8 cellular contexts compared by ENCODE assay signal in genomic region chr11:66347425-66348276, GRCh38. TPM values are rescaled to one million over a fixed set of nuclear protein-coding genes. Genes with fewer than 3 reads are reported as not detected.
DNase-seq lines count a peak whose midpoint lies in the region; ATAC-seq and TF ChIP-seq lines count a peak whose summit lies in the region.

Gene B4GAT1 (minus strand): TSS chr11:66347629. CDS start chr11:66347545, 84 bp downstream.

- peak; percentile 87 for DNase-seq in GM13977 (ENCODE audit: low spot score)
- peak; percentile 86 for DNase-seq in HK-2 (ENCODE audit: unreplicated experiment)
- DNase-seq in NCI-H82 treated with DMSO at 0.1 percent for 48 hours (lab: John Stamatoyannopoulos, UW; ENCODE audit: unreplicated experiment), result peak; percentile 54
- DNase-seq in activated CD8-positive, alpha-beta memory T cell treated with anti-CD3 and anti-CD28 coated beads for 24 hours, result peak; percentile 97
- peak; percentile 63 for DNase-seq in effector CD4-positive, alpha-beta T cell
- DNase-seq in lung (ENCODE audit: low spot score), result peak; percentile 87
- peak; percentile 80 to 81 for DNase-seq in stimulated activated CD4-positive, alpha-beta T cell treated with anti-CD3 and anti-CD28 coated beads, Interleukin-4, amount 100 ng/mL, for 48 hours (ENCODE audit: low read depth in 2 of 2)

- peak within 1 kb of the TSS; percentile 78 for H3K4me3 ChIP-seq in lung

- H3K9me3 ChIP-seq in lung (ENCODE audit: control insufficient read depth in 2 of 2, insufficient read depth in 1 of 2, low read length in 1 of 2), result peaks cover 0 to 2% of the 10 kb centered on the region in 2 donors

- H3K27ac ChIP-seq in lung (ENCODE audit: low read depth in 1 of 2, low read length in 1 of 2), result peak within 1 kb of the TSS; percentile 91 to 92

- in situ Hi-C loops in GM13977 (cut with MboI; ENCODE audit: low pct_unique_long_range_greater_than_20kb, low sequenced_read_pairs, unreplicated experiment), result no loop called here

- no peaks in the 10 kb centered on the region for H3K27me3 ChIP-seq in lung (ENCODE audit: control insufficient read depth, insufficient read depth)

- peaks cover 8 to 16% of the 10 kb centered on the region in 2 donors for H3K4me1 ChIP-seq in lung (ENCODE audit: control insufficient read depth in 2 of 2, insufficient read depth in 2 of 2, low read length in 2 of 2)

- ATAC-seq in lung (ENCODE audit: insufficient read depth, low FRiP score) (peak; percentile 71), HG03520 (IDR thresholded peaks at IDR 0.05; ENCODE audit: unreplicated experiment) (no peak)

- 0 to 1% methylated on average over 56 to 100 of the region's 101 CpGs for WGBS in lung, 2 donors

- H3K36me3 ChIP-seq in lung (ENCODE audit: control insufficient read depth in 2 of 2, insufficient read depth in 2 of 2, low read length in 2 of 2), result no peaks in the 10 kb centered on the region

- no peak for TF ChIP-seq CTCF in GM13977 (IDR thresholded peaks at IDR 0.05; ENCODE audit: extremely low read depth, insufficient read depth, missing control alignments)
- TF ChIP-seq CTCF in lung (IDR thresholded peaks at IDR 0.05; ENCODE audit: control extremely low read depth, extremely low read depth), result no peak

RNA-seq across cellular contexts. Expression of gene B4GAT1, which starts in this region (rescaled TPM):
- 10 to 100 TPM; 27.6 to 28.0 TPM for total RNA-seq in lung
- 10 to 100 TPM; 18.2 to 20.3 TPM for polyA plus RNA-seq in lung
